8 cellular contexts compared by ENCODE assay signal in genomic region chr2:36403675-36404230, GRCh38. TPM values are rescaled to one million over a fixed set of nuclear protein-coding genes. Genes with fewer than 3 reads are reported as not detected.
DNase-seq lines count a peak whose midpoint lies in the region; ATAC-seq and TF ChIP-seq lines count a peak whose summit lies in the region.

No MANE protein-coding gene starts in this region.

- no peak overlapping the region for H3K23ac ChIP-seq in mesenchymal stem cell (ENCODE audit: low read length in 2 of 2)

- no peak overlapping the region for H2BK15ac ChIP-seq in mesenchymal stem cell (ENCODE audit: low read depth, poor library complexity, severe bottlenecking)

- TF ChIP-seq EP300 in esophagus muscularis mucosa (IDR thresholded peaks at IDR 0.05), result no peak

- H4K91ac ChIP-seq in mesenchymal stem cell (ENCODE audit: low read length), result no peak overlapping the region

- H3K4me1 ChIP-seq in mesenchymal stem cell (ENCODE audit: control insufficient read depth, insufficient read depth, low read depth, low read length) (peaks cover 7% of the 10 kb centered on the region), esophagus muscularis mucosa (peaks cover 35 to 70% (median 59%) of the 10 kb centered on the region in 4 donors)

- H3K27ac ChIP-seq in mesenchymal stem cell (ENCODE audit: low read length, poor library complexity, severe bottlenecking) (peak overlapping the region; percentile 68), esophagus muscularis mucosa (replicated peaks in 1 of 4) (peak overlapping the region in 2 of 4 donors; percentile 12 to 20)

- H3K14ac ChIP-seq in mesenchymal stem cell (ENCODE audit: low read length in 2 of 2), result no peak overlapping the region

- H3K36me3 ChIP-seq in mesenchymal stem cell (ENCODE audit: control insufficient read depth in 1 of 2, insufficient read depth in 2 of 2, low read depth in 1 of 2, low read length in 2 of 2), result peaks cover 3 to 4% of the 10 kb centered on the region in 2 experiments
- H3K36me3 ChIP-seq in esophagus muscularis mucosa, result no peaks in the 10 kb centered on the region

- H2AK5ac ChIP-seq in mesenchymal stem cell (ENCODE audit: low read length, severe bottlenecking), result peak overlapping the region; percentile 85

- H3K79me1 ChIP-seq in mesenchymal stem cell (replicated peaks; ENCODE audit: low read length, poor library complexity, severe bottlenecking), result peaks cover 11% of the 10 kb centered on the region

- TF ChIP-seq CTCF in esophagus muscularis mucosa (IDR thresholded peaks at IDR 0.05) (no peak), GM13977 (IDR thresholded peaks at IDR 0.05; ENCODE audit: extremely low read depth, insufficient read depth, missing control alignments) (no peak)

- no peak overlapping the region for H2BK120ac ChIP-seq in mesenchymal stem cell (ENCODE audit: low read depth, low read length)

- peak overlapping the region; percentile 44 for H2BK5ac ChIP-seq in mesenchymal stem cell (ENCODE audit: low read depth, low read length, poor library complexity, severe bottlenecking)

- H3K27me3 ChIP-seq in mesenchymal stem cell (ENCODE audit: control insufficient read depth in 1 of 2, insufficient read depth in 1 of 2, low read length in 2 of 2), result no peaks in the 10 kb centered on the region
- no peaks in the 10 kb centered on the region for H3K27me3 ChIP-seq in esophagus muscularis mucosa

- no peak overlapping the region for H4K8ac ChIP-seq in mesenchymal stem cell (ENCODE audit: low read length)

- DNase-seq in SW 1271 (lab: John Stamatoyannopoulos, UW) (peak; percentile 90 to 98), mesenchymal stem cell (peak; percentile 89), OCI-M1 (lab: John Stamatoyannopoulos, UW) (no peak), mucosa of gallbladder (ENCODE audit: low spot score) (no peak), esophagus muscularis mucosa (ENCODE audit: extremely low spot score) (no peak), GM13977 (ENCODE audit: low spot score) (no peak)

- peak; percentile 80 for ATAC-seq in GM18868 (IDR thresholded peaks at IDR 0.05; ENCODE audit: unreplicated experiment)
- peak; percentile 57 for ATAC-seq in HG03039 (IDR thresholded peaks at IDR 0.05; ENCODE audit: unreplicated experiment)

- peak overlapping the region in 1 of 2 experiments; percentile 43 for H3K18ac ChIP-seq in mesenchymal stem cell (ENCODE audit: low read depth in 1 of 2, low read length in 2 of 2)

- no peak overlapping the region for H3K9ac ChIP-seq in mesenchymal stem cell (ENCODE audit: low read length)

- 5% methylated on average over 1 of the region's 1 CpG for WGBS in mesenchymal stem cell
- WGBS in esophagus muscularis mucosa, result 17% methylated on average over 1 of the region's 1 CpG

- H3K4me2 ChIP-seq in mesenchymal stem cell (ENCODE audit: low read length, poor library complexity, severe bottlenecking), result peak overlapping the region; percentile 28

- in situ Hi-C loops in GM13977 (cut with MboI; ENCODE audit: low pct_unique_long_range_greater_than_20kb, low sequenced_read_pairs, unreplicated experiment), result no loop called here

- intact Hi-C loops in esophagus muscularis mucosa (cut with DNase I), result no loop called here

- H3K4me3 ChIP-seq in mesenchymal stem cell (ENCODE audit: insufficient read depth in 1 of 2, low read depth in 1 of 2, low read length in 2 of 2), result no peak overlapping the region
- H3K4me3 ChIP-seq in esophagus muscularis mucosa, result no peak overlapping the region

- H2BK12ac ChIP-seq in mesenchymal stem cell (ENCODE audit: low read length in 2 of 2), result no peak overlapping the region

- H3K4ac ChIP-seq in mesenchymal stem cell (ENCODE audit: low read depth in 1 of 2, low read length in 2 of 2), result no peak overlapping the region

- no peaks in the 10 kb centered on the region for H3K9me3 ChIP-seq in mesenchymal stem cell (ENCODE audit: control insufficient read depth, low read length)
- no peaks in the 10 kb centered on the region for H3K9me3 ChIP-seq in esophagus muscularis mucosa

- H2AFZ ChIP-seq in mesenchymal stem cell (ENCODE audit: low read depth, low read length), result no peak overlapping the region

- TF ChIP-seq POLR2A in esophagus muscularis mucosa (IDR thresholded peaks at IDR 0.05; ENCODE audit: low read depth), result no peak

RNA-seq across cellular contexts. Expression of gene CRIM1, which starts 48.2 kb away (rescaled TPM):
- polyA plus RNA-seq in mesenchymal stem cell (2013, experiment 1 of 2), result 70.6 TPM
- polyA plus RNA-seq in mesenchymal stem cell (2013, experiment 2 of 2), result 70.6 TPM
- total RNA-seq in mucosa of gallbladder, result 153 TPM
- total RNA-seq in esophagus muscularis mucosa, result 100 to 1,000 TPM; 140 to 429 (median 201) TPM

Comparison
In these comparisons a context has a peak if more than half of its experiments do, and no peak if none do; other contexts are left out.
1. DNase-seq: peak in SW 1271 (2 of 2) and mesenchymal stem cell (single experiment); none in OCI-M1 (single experiment), mucosa of gallbladder (single experiment), esophagus muscularis mucosa (single experiment) and GM13977 (single experiment).